8 cellular contexts compared by ENCODE assay signal in the genomic region with DNA sequence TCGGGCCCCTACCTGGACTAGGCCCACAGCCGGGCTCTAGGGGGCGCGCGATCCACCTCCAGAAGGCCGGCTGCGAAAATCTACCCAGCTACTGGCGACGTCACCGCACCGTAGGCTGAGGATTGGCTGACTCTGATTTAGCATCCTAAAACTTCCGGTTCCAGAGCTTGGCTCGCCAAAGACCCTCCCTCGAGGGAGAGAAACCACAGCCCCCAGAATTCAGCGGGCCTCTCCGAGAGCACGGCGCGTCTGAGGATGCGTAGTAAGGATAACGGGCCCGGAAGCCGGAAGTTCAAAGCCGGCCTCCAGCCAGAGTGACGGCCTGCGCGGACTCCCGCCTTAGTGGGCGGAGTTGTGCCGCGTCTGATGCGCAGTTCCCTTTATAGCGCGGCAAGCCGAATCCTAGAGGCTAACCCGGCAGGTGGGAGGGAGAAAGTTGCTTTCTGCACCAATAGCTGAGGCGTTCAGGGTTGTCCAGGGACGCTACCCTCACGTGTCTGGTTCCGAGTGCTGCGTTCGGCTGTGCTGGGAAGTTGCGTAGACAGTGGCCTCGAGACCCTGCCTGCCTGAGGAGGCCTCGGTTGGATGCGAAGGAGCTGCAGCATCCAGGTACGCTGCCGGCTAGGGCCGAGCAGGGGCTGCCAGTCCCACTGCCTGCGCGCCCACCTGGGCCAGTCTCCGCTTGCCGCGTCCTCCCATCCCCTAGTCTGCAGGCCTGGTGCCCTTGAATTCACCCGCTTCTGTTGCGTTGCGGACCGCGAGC. TPM values are rescaled to one million over a fixed set of nuclear protein-coding genes. Genes with fewer than 3 reads are reported as not detected.
A peak's percentile ranks its signal among the peaks of the same experiment; 100 is the strongest.
DNase-seq lines count a peak whose midpoint lies in the region; FAIRE-seq and TF ChIP-seq lines count a peak whose summit lies in the region.

A gene (plus strand): TSS at position 544 of the 763 bp plus-strand sequence. CDS start 7,808 bp downstream, outside the sequence.

- H3K36me3 Mint-ChIP-seq in neural progenitor cell, result peaks cover 1% of the 10 kb centered on the region

- peak within 1 kb of the TSS; percentile 98 for H3K27ac ChIP-seq in MM.1S (ENCODE audit: low read length)
- H3K27ac ChIP-seq in neural progenitor cell, result peak within 1 kb of the TSS; percentile 85
- H3K27ac ChIP-seq in subcutaneous abdominal adipose tissue (ENCODE audit: low read depth, low read length), result peak within 1 kb of the TSS; percentile 92

- H4K20me1 ChIP-seq in MM.1S (ENCODE audit: insufficient read depth, low read length) (no peaks in the 10 kb centered on the region), neural progenitor cell (ENCODE audit: low read depth) (no peaks in the 10 kb centered on the region)

- H3K9me3 Mint-ChIP-seq in neural progenitor cell, result no peaks in the 10 kb centered on the region

- no peaks in the 10 kb centered on the region for H3K27me3 ChIP-seq in HAP-1 (ENCODE audit: low read depth)
- H3K27me3 ChIP-seq in MM.1S (replicated peaks; ENCODE audit: insufficient read depth, low read length), result no peaks in the 10 kb centered on the region
- H3K27me3 ChIP-seq in neural progenitor cell, result no peaks in the 10 kb centered on the region
- H3K27me3 ChIP-seq in subcutaneous abdominal adipose tissue (ENCODE audit: control insufficient read depth in 5 of 5, insufficient read depth in 4 of 5, low read length in 5 of 5), result no peaks in the 10 kb centered on the region

- peak; percentile 99 for FAIRE-seq in G401.6 (lab: Jason Lieb, UNC)

- H2AFZ ChIP-seq in MM.1S (ENCODE audit: low read length) (peak within 1 kb of the TSS; percentile 64), neural progenitor cell (replicated peaks) (peak within 1 kb of the TSS; percentile 88)

- peak within 1 kb of the TSS; percentile 89 for H3K4me3 ChIP-seq in HAP-1
- peak within 1 kb of the TSS; percentile 93 for H3K4me3 ChIP-seq in MM.1S (ENCODE audit: low read length)
- peak within 1 kb of the TSS; percentile 87 to 90 for H3K4me3 ChIP-seq in foreskin fibroblast (ENCODE audit: low read depth in 1 of 2, low read length in 2 of 2)
- peak within 1 kb of the TSS; percentile 77 for H3K4me3 ChIP-seq in neural progenitor cell
- H3K4me3 ChIP-seq in subcutaneous abdominal adipose tissue (ENCODE audit: low read depth in 1 of 5, low read length in 5 of 5), result peak within 1 kb of the TSS; percentile 81 to 100 (median 95)

- H3K4me1 ChIP-seq in HAP-1 (peaks cover 7% of the 10 kb centered on the region), MM.1S (ENCODE audit: low read length) (peaks cover 32% of the 10 kb centered on the region), neural progenitor cell (peaks cover 22% of the 10 kb centered on the region), subcutaneous abdominal adipose tissue (ENCODE audit: control insufficient read depth in 5 of 5, insufficient read depth in 5 of 5, low read length in 5 of 5) (peaks cover 19 to 75% (median 66%) of the 10 kb centered on the region in 5 donors)

- H3K36me3 ChIP-seq in HAP-1 (replicated peaks) (no peaks in the 10 kb centered on the region), MM.1S (replicated peaks; ENCODE audit: insufficient read depth, low read length) (no peaks in the 10 kb centered on the region), neural progenitor cell (no peaks in the 10 kb centered on the region), subcutaneous abdominal adipose tissue (ENCODE audit: control insufficient read depth in 5 of 5, insufficient read depth in 5 of 5, low read length in 5 of 5) (peaks cover 0 to 29% (median 26%) of the 10 kb centered on the region in 5 donors)

- H3K4me2 ChIP-seq in MM.1S (ENCODE audit: low read depth, low read length) (peak within 1 kb of the TSS; percentile 98), neural progenitor cell (peak within 1 kb of the TSS; percentile 82)

- DNase-seq in HAP-1 (ENCODE audit: low spot score in 2 of 2), result peak; percentile 99
- peak; percentile 100 for DNase-seq in MM.1S
- DNase-seq in SIG-M5 treated with dmso at 0.1 percent for 504 hours (lab: John Stamatoyannopoulos, UW; ENCODE audit: unreplicated experiment), result peak; percentile 100
- peak; percentile 98 for DNase-seq in activated gamma-delta T cell treated with anti-CD3 and anti-CD28 coated beads, Interleukin-2, amount 50 U/mL, for 16 hours (ENCODE audit: low read depth)
- DNase-seq in foreskin fibroblast, result peak; percentile 99 to 100
- peak; percentile 100 for DNase-seq in neural progenitor cell (ENCODE audit: low spot score)

- TF ChIP-seq CTCF in MM.1S (IDR thresholded peaks at IDR 0.05; ENCODE audit: low read length) (peak; percentile 97), foreskin fibroblast (IDR thresholded peaks at IDR 0.05; ENCODE audit: low read depth, low read length) (peak; percentile 97), neural progenitor cell (IDR thresholded peaks at IDR 0.05) (peak; percentile 97)

- H3K9me3 ChIP-seq in HAP-1, result no peaks in the 10 kb centered on the region
- no peaks in the 10 kb centered on the region for H3K9me3 ChIP-seq in MM.1S (replicated peaks; ENCODE audit: insufficient read depth, low read length)
- no peaks in the 10 kb centered on the region for H3K9me3 ChIP-seq in neural progenitor cell (ENCODE audit: low read depth)
- H3K9me3 ChIP-seq in subcutaneous abdominal adipose tissue (ENCODE audit: control insufficient read depth in 5 of 5, low read length in 5 of 5), result no peaks in the 10 kb centered on the region

- no peaks in the 10 kb centered on the region for H3K9me2 ChIP-seq in MM.1S (replicated peaks; ENCODE audit: insufficient read depth, low read length)

- peaks cover 67% of the 10 kb centered on the region for H3K4me1 Mint-ChIP-seq in neural progenitor cell

- H3F3A ChIP-seq in MM.1S (ENCODE audit: insufficient read depth, low read length), result peaks cover 34% of the 10 kb centered on the region
- H3F3A ChIP-seq in neural progenitor cell (ENCODE audit: low read depth), result peaks cover 30% of the 10 kb centered on the region

- peaks cover 15% of the 10 kb centered on the region for H3K27me3 Mint-ChIP-seq in neural progenitor cell (ENCODE audit: insufficient read depth, low read depth)

- peak within 1 kb of the TSS; percentile 79 for H3K27ac Mint-ChIP-seq in neural progenitor cell

- in situ Hi-C loops in HAP-1 (cut with MboI; ENCODE audit: low sequenced_read_pairs), result no loop called here

- H3K4me3 Mint-ChIP-seq in neural progenitor cell, result peak within 1 kb of the TSS; percentile 96

- H3K9ac ChIP-seq in MM.1S (ENCODE audit: low read length) (peak within 1 kb of the TSS; percentile 87), neural progenitor cell (peak within 1 kb of the TSS; percentile 40), subcutaneous abdominal adipose tissue (ENCODE audit: low read length in 5 of 5) (peak within 1 kb of the TSS; percentile 57 to 100 (median 75))

- H3K79me2 ChIP-seq in MM.1S (ENCODE audit: low read length) (peaks cover 48% of the 10 kb centered on the region), neural progenitor cell (ENCODE audit: low read depth) (peaks cover 24% of the 10 kb centered on the region)

RNA-seq across cellular contexts. Expression of the gene that starts here (rescaled TPM):
- 15.3 and 22.7 TPM in 2 replicates for total RNA-seq in neural progenitor cell (ENCODE audit: low replicate concordance)

Comparison
In these comparisons a context has a peak if more than half of its experiments do, and no peak if none do; other contexts are left out.
1. Peak in every context shown above with its lines: DNase-seq, H3K4me3 ChIP-seq and H3K27ac ChIP-seq.